ENCODE assay signal across 2 cellular contexts in the genomic region with DNA sequence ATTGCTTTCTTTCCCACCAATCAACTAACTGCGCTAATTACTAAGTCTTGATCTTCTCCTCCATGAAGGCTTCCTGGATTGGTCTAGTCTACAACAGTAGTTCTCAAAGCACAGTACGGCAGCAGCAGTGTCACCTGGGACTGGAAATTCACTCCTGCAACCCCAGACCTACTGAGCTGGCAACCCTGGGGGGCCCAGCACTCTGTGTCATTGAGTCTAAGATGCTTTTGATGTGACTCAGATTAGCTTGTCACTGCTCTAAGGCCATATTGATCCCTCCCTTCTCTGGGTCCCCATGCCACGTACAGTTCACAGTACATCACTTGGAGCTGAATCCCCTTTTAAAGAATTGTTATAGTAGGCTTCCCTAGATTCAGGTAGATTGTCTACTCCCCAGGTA.
TF ChIP-seq lines count a peak whose summit lies in the region.

No MANE protein-coding gene starts in this region.

TF ChIP-seq in HCT116, 20 proteins besides CTCF, POLR2A, EP300 and RAD21:
- TF ChIP-seq YY1 (IDR thresholded peaks at IDR 0.05; ENCODE audit: extremely low read depth, insufficient replicate concordance, low read depth, low read length) = no peak
- no peak for TF ChIP-seq SIN3A (IDR thresholded peaks at IDR 0.05; ENCODE audit: low read depth)
- TF ChIP-seq, protein P1, sequence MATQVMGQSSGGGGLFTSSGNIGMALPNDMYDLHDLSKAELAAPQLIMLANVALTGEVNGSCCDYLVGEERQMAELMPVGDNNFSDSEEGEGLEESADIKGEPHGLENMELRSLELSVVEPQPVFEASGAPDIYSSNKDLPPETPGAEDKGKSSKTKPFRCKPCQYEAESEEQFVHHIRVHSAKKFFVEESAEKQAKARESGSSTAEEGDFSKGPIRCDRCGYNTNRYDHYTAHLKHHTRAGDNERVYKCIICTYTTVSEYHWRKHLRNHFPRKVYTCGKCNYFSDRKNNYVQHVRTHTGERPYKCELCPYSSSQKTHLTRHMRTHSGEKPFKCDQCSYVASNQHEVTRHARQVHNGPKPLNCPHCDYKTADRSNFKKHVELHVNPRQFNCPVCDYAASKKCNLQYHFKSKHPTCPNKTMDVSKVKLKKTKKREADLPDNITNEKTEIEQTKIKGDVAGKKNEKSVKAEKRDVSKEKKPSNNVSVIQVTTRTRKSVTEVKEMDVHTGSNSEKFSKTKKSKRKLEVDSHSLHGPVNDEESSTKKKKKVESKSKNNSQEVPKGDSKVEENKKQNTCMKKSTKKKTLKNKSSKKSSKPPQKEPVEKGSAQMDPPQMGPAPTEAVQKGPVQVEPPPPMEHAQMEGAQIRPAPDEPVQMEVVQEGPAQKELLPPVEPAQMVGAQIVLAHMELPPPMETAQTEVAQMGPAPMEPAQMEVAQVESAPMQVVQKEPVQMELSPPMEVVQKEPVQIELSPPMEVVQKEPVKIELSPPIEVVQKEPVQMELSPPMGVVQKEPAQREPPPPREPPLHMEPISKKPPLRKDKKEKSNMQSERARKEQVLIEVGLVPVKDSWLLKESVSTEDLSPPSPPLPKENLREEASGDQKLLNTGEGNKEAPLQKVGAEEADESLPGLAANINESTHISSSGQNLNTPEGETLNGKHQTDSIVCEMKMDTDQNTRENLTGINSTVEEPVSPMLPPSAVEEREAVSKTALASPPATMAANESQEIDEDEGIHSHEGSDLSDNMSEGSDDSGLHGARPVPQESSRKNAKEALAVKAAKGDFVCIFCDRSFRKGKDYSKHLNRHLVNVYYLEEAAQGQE (IDR thresholded peaks at IDR 0.05; ENCODE audit: low read depth) = no peak
- TF ChIP-seq JUND (IDR thresholded peaks at IDR 0.05) = no peak
- no peak for TF ChIP-seq CEBPB (IDR thresholded peaks at IDR 0.05; ENCODE audit: low read depth)
- no peak for TF ChIP-seq POLR2AphosphoS5 (IDR thresholded peaks at IDR 0.05; ENCODE audit: low read depth, low read length)
- TF ChIP-seq EZH2 (IDR thresholded peaks at IDR 0.05) = no peak
- TF ChIP-seq SRF (IDR thresholded peaks at IDR 0.05; ENCODE audit: low read depth) = no peak
- TF ChIP-seq ZNF274 (IDR thresholded peaks at IDR 0.05; ENCODE audit: low read depth, low read length) = no peak
- no peak for TF ChIP-seq MAX (IDR thresholded peaks at IDR 0.05)
- TF ChIP-seq ZBTB33 (IDR thresholded peaks at IDR 0.05; ENCODE audit: extremely low read depth, insufficient replicate concordance, low read length) = no peak
- TF ChIP-seq EZH2phosphoT487 (IDR thresholded peaks at IDR 0.05; ENCODE audit: borderline replicate concordance) = no peak
- TF ChIP-seq, protein P2, sequence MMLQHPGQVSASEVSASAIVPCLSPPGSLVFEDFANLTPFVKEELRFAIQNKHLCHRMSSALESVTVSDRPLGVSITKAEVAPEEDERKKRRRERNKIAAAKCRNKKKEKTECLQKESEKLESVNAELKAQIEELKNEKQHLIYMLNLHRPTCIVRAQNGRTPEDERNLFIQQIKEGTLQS (IDR thresholded peaks at IDR 0.05) = no peak
- TF ChIP-seq CBX3 (IDR thresholded peaks at IDR 0.05; ENCODE audit: low read depth) = no peak
- TF ChIP-seq ZFX (IDR thresholded peaks at IDR 0.05) = no peak

TF ChIP-seq in H1, 55 proteins besides CTCF, POLR2A, EP300 and RAD21:
- TF ChIP-seq CHD1 (IDR thresholded peaks at IDR 0.05; ENCODE audit: low read depth, low read length) = no peak
